ENCODE assay signal across 25 cellular contexts in the genomic region with DNA sequence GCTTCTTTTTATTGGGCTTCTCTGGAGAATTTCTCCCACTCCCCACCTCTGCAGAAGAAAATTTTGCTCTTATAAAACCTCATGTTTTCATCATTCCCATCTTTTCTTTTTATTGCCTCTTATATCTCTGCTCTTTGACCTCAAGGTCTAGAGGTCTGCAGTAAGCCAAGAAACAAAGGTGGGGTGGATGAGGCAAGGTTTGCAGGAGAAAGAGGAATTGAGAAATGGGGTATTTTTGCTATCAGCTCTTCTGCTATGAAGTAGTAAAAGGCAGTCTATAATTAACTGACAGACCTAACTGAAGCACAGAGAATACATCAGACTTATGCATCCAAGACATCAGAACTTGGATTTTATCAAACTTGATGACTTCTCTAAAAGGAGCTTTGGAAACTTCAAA. TPM values are rescaled to one million over a fixed set of nuclear protein-coding genes. Genes with fewer than 3 reads are reported as not detected.
A peak's percentile ranks its signal among the peaks of the same experiment; 100 is the strongest.
DNase-seq lines count a peak whose midpoint lies in the region; ATAC-seq and TF ChIP-seq lines count a peak whose summit lies in the region.
"Had no signal": no experiment of that assay in that cellular context is flagged by ENCODE, and none has a peak within 500 bp of the region (broad histone marks: within the 10 kb centered on the region; RNA-seq: fewer than 3 reads in every experiment).

No MANE protein-coding gene starts in this region.

- TF ChIP-seq CTCF in GM10266 (IDR thresholded peaks at IDR 0.05; ENCODE audit: control insufficient read depth, insufficient read depth, low read depth, missing control alignments) (no peak), GM20000 (IDR thresholded peaks at IDR 0.05; ENCODE audit: extremely low read depth, missing control alignments) (no peak)

- H3K36me3 Mint-ChIP-seq in naive B cell, result no peaks in the 10 kb centered on the region

- DNase-seq in GM10266 (ENCODE audit: extremely low spot score) (peak; percentile 51), GM20000 (ENCODE audit: low spot score) (peak; percentile 62), NOMO-1 treated with DMSO at 0.1 percent for 48 hours (lab: John Stamatoyannopoulos, UW; ENCODE audit: unreplicated experiment) (peak; percentile 44), naive B cell (peak; percentile 9), SW480 (ENCODE audit: low spot score) (no peak), SHP77 (lab: John Stamatoyannopoulos, UW) (no peak)
- DNase-seq in activated CD4-positive, CD25-positive, alpha-beta regulatory T cell (lab: John Stamatoyannopoulos, UW), result no peak
- DNase-seq: activated CD4-positive, alpha-beta T cell treated with anti-CD3 and anti-CD28 coated beads, Interleukin-2, amount 50 U/mL, for 4 hours; activated naive CD4-positive, alpha-beta T cell treated with anti-CD3 and anti-CD28 coated beads for 36 hours; adrenal gland; DMS79; dorsolateral prefrontal cortex; GF-D8; left cardiac atrium; NCI-H1105; NCI-H2029; NCI-H526; nephron progenitor cell; T-helper 9 cell had no signal

- no peaks in the 10 kb centered on the region for H3K27me3 Mint-ChIP-seq in naive B cell
- H3K27me3 Mint-ChIP-seq: brain had no signal

- peak overlapping the region in 1 of 8 donors; percentile 49 for H3K4me3 Mint-ChIP-seq in naive B cell
- H3K4me3 Mint-ChIP-seq: activated naive CD4-positive, alpha-beta T cell treated with anti-CD3 and anti-CD28 coated beads for 36 hours; activated T-helper 1 cell treated with anti-CD3 and anti-CD28 coated beads, Interleukin-12 subunit alpha, Interleukin-12 subunit beta, Interleukin-2, Interleukin-4 antibody, amounts not matched to agents 30 ng/mL and 10 ng/mL and 1 ng/mL, durations not matched to agents 14 hours and 24 hours and 36 hours; brain; nephron progenitor cell had no signal

- H3K4me1 Mint-ChIP-seq in naive B cell, result peaks cover 6 to 21% (median 8%) of the 10 kb centered on the region in 3 donors
- H3K4me1 Mint-ChIP-seq: nephron progenitor cell had no signal

- peak; percentile 84 to 98 for ATAC-seq in naive B cell (ENCODE audit: low read depth in 2 of 2)
- ATAC-seq: gastroesophageal sphincter, HepG2, left cardiac atrium had no signal

- H3K9me3 Mint-ChIP-seq in naive B cell, result no peaks in the 10 kb centered on the region
- H3K9me3 Mint-ChIP-seq: activated naive CD4-positive, alpha-beta T cell treated with anti-CD3 and anti-CD28 coated beads for 36 hours; activated T-helper 1 cell treated with anti-CD3 and anti-CD28 coated beads, Interleukin-12 subunit alpha, Interleukin-12 subunit beta, Interleukin-2, Interleukin-4 antibody, amounts not matched to agents 30 ng/mL and 10 ng/mL and 1 ng/mL, durations not matched to agents 14 hours and 24 hours and 36 hours; nephron progenitor cell had no signal

- H3K27ac Mint-ChIP-seq in naive B cell, result peak overlapping the region in 3 of 6 donors; percentile 11 to 79 (median 70)
- H3K27ac Mint-ChIP-seq: activated naive CD4-positive, alpha-beta T cell treated with anti-CD3 and anti-CD28 coated beads for 36 hours; activated T-helper 1 cell treated with anti-CD3 and anti-CD28 coated beads, Interleukin-12 subunit alpha, Interleukin-12 subunit beta, Interleukin-2, Interleukin-4 antibody, amounts not matched to agents 30 ng/mL and 10 ng/mL and 1 ng/mL, durations not matched to agents 14 hours and 24 hours and 36 hours; nephron progenitor cell had no signal

RNA-seq across cellular contexts. Expression of a gene that starts 22.9 kb away (rescaled TPM):
- polyA plus RNA-seq in naive B cell (ENCODE audit: low read depth in 6 of 6), result 10 to 100 TPM in 1 of 6 donors, 1 to 10 TPM in 5; 1.4 to 10.9 (median 2.5) TPM

RNA-seq across cellular contexts. Expression of a gene that starts 25.2 kb away (rescaled TPM):
- 10 to 100 TPM in 5 of 6 donors, 1 to 10 TPM in 1; 9.6 to 64.4 (median 30.7) TPM for polyA plus RNA-seq in naive B cell (ENCODE audit: low read depth in 6 of 6)

RNA-seq across cellular contexts. Expression of a gene that starts 28.9 kb away (rescaled TPM):
- polyA plus RNA-seq in naive B cell (ENCODE audit: low read depth in 6 of 6), result 10 to 100 TPM in 5 of 6 donors, 1 to 10 TPM in 1; 5.2 to 30.0 (median 20.9) TPM

RNA-seq across cellular contexts. Expression of a gene that starts 52.0 kb away (rescaled TPM):
- polyA plus RNA-seq in naive B cell (ENCODE audit: low read depth in 6 of 6), result 10 to 100 TPM in 1 of 6 donors, 1 to 10 TPM in 5; 5.5 to 10.7 (median 7.2) TPM

RNA-seq across cellular contexts. Expression of a gene that starts 59.2 kb away (rescaled TPM):
- 1 to 10 TPM in 1 of 6 donors, under 1 TPM in 2, not detected in 3; 0.21 to 1.2 (median 0.36) TPM for polyA plus RNA-seq in naive B cell (ENCODE audit: low read depth in 6 of 6)
- polyA plus RNA-seq: adrenal gland, fibroblast of lung, hepatocyte had no signal

Comparison
In these comparisons a context has a peak if more than half of its experiments do, and no peak if none do; other contexts are left out.
1. DNase-seq: peak in GM10266 (single experiment), GM20000 (single experiment), NOMO-1 treated with DMSO at 0.1 percent for 48 hours (single experiment) and naive B cell (single experiment); none in SW480 (single experiment), SHP77 (0 of 2) and activated CD4-positive, CD25-positive, alpha-beta regulatory T cell (0 of 4).